Comparison of ENCODE assay signal across 21 cellular contexts in genomic region chr7:78444267-78444666, GRCh38.
"Had no signal": no experiment of that assay in that cellular context is flagged by ENCODE, and none has a peak within 500 bp of the region (broad histone marks: within the 10 kb centered on the region; RNA-seq: fewer than 3 reads in every experiment).

No MANE protein-coding gene starts in this region.

- FAIRE-seq: HepG2 had no signal

- ATAC-seq: HepG2, Panc1, PC-3, T-cell had no signal

- DNase-seq: IMR-90; Kasumi-1; MV-4-11; NCI-H1048; NCI-H1105; NCI-H1417 treated with DMSO at 0.1 percent for 48 hours; NCI-H146; NCI-H1694 treated with DMSO at 0.1 percent for 48 hours; NCI-H1930; NCI-H2081; NCI-H2107; NCI-H526 treated with DMSO at 0.1 percent for 48 hours; NCI-H748 treated with DMSO at 0.1 percent for 48 hours; NK-92 treated with Interleukin-12 subunit alpha and Interleukin-12 subunit beta, amount 100 ng/mL, for 24 hours; PC-3; SHP77; SK-N-SH; SW 1271; T-cell had no signal
